1 cellular context compared by ENCODE assay signal in the genomic region with DNA sequence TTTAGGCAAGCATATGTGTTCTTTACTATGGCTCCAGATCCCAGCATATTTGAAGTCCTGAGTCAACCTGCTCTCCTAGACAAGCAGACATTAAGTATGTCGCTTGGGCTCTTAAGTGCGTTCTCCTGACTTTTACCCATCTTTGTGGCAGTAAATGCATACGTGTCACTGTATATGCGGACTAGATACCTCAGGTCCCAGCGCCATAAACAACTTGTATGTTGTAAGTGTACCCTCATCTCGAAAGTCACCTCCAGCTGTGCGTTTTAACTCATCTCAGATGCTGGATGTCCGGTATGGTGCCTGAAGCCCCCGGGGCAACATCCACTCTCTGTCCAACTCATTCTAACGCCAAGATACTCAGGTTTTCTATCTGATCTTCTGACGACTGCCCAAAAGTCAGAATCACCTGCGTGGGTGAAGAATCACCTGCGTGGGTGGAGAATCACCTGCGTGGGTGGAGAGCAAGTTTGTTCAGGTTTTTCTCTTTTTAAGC.
TF ChIP-seq lines count a peak whose summit lies in the region.

No MANE protein-coding gene starts in this region.

TF ChIP-seq in IMR-90, 13 proteins besides CTCF, POLR2A, EP300 and RAD21:
- TF ChIP-seq CHD1 (IDR thresholded peaks at IDR 0.05; ENCODE audit: low read depth, low read length) (no peak), MXI1 (IDR thresholded peaks at IDR 0.05; ENCODE audit: borderline replicate concordance, low read depth, low read length) (no peak), BHLHE40 (IDR thresholded peaks at IDR 0.05; ENCODE audit: low read depth, low read length) (no peak), MAFK (IDR thresholded peaks at IDR 0.05; ENCODE audit: low read depth, low read length) (no peak), CEBPB (IDR thresholded peaks at IDR 0.05; ENCODE audit: low read depth, low read length) (no peak), NFE2L2 (IDR thresholded peaks at IDR 0.05; ENCODE audit: low read depth, low read length) (no peak), MAZ (IDR thresholded peaks at IDR 0.05; ENCODE audit: borderline replicate concordance, low read depth, low read length) (no peak), SMC3 (IDR thresholded peaks at IDR 0.05; ENCODE audit: low read depth, low read length) (no peak), RCOR1 (IDR thresholded peaks at IDR 0.05; ENCODE audit: insufficient replicate concordance, low read length) (no peak), RFX5 (IDR thresholded peaks at IDR 0.05; ENCODE audit: low read depth, low read length) (no peak), FOS (IDR thresholded peaks at IDR 0.05; ENCODE audit: low read depth, low read length) (no peak)
- TF ChIP-seq, protein P1, sequence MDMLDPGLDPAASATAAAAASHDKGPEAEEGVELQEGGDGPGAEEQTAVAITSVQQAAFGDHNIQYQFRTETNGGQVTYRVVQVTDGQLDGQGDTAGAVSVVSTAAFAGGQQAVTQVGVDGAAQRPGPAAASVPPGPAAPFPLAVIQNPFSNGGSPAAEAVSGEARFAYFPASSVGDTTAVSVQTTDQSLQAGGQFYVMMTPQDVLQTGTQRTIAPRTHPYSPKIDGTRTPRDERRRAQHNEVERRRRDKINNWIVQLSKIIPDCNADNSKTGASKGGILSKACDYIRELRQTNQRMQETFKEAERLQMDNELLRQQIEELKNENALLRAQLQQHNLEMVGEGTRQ (IDR thresholded peaks at IDR 0.05; ENCODE audit: low read depth, low read length) = no peak
- TF ChIP-seq, protein P2, sequence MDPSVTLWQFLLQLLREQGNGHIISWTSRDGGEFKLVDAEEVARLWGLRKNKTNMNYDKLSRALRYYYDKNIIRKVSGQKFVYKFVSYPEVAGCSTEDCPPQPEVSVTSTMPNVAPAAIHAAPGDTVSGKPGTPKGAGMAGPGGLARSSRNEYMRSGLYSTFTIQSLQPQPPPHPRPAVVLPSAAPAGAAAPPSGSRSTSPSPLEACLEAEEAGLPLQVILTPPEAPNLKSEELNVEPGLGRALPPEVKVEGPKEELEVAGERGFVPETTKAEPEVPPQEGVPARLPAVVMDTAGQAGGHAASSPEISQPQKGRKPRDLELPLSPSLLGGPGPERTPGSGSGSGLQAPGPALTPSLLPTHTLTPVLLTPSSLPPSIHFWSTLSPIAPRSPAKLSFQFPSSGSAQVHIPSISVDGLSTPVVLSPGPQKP (IDR thresholded peaks at IDR 0.05; ENCODE audit: borderline replicate concordance, low read depth, low read length) = no peak
